Comparison of ENCODE assay signal across 22 cellular contexts in the genomic region with DNA sequence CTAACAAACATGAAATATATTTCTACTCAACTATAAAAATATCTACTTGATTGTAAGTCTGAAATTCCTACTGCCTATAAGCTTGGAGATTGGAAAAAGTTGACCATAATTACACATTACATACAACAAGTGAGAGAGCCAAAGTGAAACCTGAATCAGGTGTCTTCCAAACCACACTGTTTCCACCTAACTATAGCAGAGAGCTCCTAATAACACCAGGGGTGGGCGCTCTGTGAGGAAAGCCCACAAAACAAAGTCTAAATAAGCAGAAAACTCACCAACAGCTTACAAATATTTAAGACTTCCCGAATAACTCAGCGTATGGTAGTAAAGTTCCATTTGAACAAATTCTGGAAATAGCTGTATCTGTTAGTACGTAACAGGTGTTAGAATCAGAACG.
DNase-seq lines count a peak whose midpoint lies in the region; ATAC-seq and TF ChIP-seq lines count a peak whose summit lies in the region.
"Had no signal": no experiment of that assay in that cellular context is flagged by ENCODE, and none has a peak within 500 bp of the region (broad histone marks: within the 10 kb centered on the region; RNA-seq: fewer than 3 reads in every experiment).

No MANE protein-coding gene starts in this region.

- H3F3A ChIP-seq in Loucy (ENCODE audit: low read depth), result no peaks in the 10 kb centered on the region
- H3F3A ChIP-seq in PC-9 (ENCODE audit: insufficient read depth, low read depth), result no peaks in the 10 kb centered on the region
- H3F3A ChIP-seq in neural progenitor cell (ENCODE audit: low read depth), result no peaks in the 10 kb centered on the region

- peaks cover 2% of the 10 kb centered on the region for H3K27me3 Mint-ChIP-seq in neural progenitor cell (ENCODE audit: insufficient read depth, low read depth)
- H3K27me3 Mint-ChIP-seq in activated CD8-positive, alpha-beta memory T cell treated with anti-CD3 and anti-CD28 coated beads, Interleukin-2, amount 10 ng/mL, durations not matched to agents 7 days and 5 days, result no peaks in the 10 kb centered on the region
- H3K27me3 Mint-ChIP-seq: CD4-positive, alpha-beta memory T cell had no signal

- POLR2A ChIA-PET in PC-9 (lab: Charles Lee; ENCODE audit: unreplicated experiment), result no interaction called here

- H2AFZ ChIP-seq in Loucy (ENCODE audit: low read length), result no peak overlapping the region
- H2AFZ ChIP-seq in PC-9, result peak overlapping the region; percentile 25; the same call in 1 of the 2 replicates
- H2AFZ ChIP-seq in neural progenitor cell (replicated peaks), result peak overlapping the region; percentile 18

- H3K36me3 ChIP-seq in Loucy (ENCODE audit: insufficient read depth, low read length) (no peaks in the 10 kb centered on the region), PC-9 (ENCODE audit: low read depth) (no peaks in the 10 kb centered on the region), neural progenitor cell (no peaks in the 10 kb centered on the region)
- H3K36me3 ChIP-seq: BE2C; BLaER1 treated with 17β-estradiol and CSF1 and Interleukin-3, amounts not matched to agents 10 nM and 100 nM had no signal

- H3K4me3 Mint-ChIP-seq in neural progenitor cell, result no peak overlapping the region
- H3K4me3 Mint-ChIP-seq in activated CD8-positive, alpha-beta memory T cell treated with anti-CD3 and anti-CD28 coated beads, Interleukin-2, amount 10 ng/mL, durations not matched to agents 7 days and 5 days, result no peak overlapping the region
- H3K4me3 Mint-ChIP-seq: CD4-positive, alpha-beta memory T cell had no signal

- H4K20me1 ChIP-seq in Loucy (ENCODE audit: insufficient read depth, low read length, poor library complexity, severe bottlenecking) (no peaks in the 10 kb centered on the region), PC-9 (ENCODE audit: insufficient read depth) (no peaks in the 10 kb centered on the region), neural progenitor cell (ENCODE audit: low read depth) (no peaks in the 10 kb centered on the region)
- H4K20me1 ChIP-seq: BLaER1 treated with 17β-estradiol and CSF1 and Interleukin-3, amounts not matched to agents 10 nM and 100 nM had no signal

- H3K9ac ChIP-seq in Loucy (ENCODE audit: low read depth, low read length, poor library complexity, severe bottlenecking), result no peak overlapping the region
- no peak overlapping the region for H3K9ac ChIP-seq in neural progenitor cell
- H3K9ac ChIP-seq: BLaER1 treated with 17β-estradiol and CSF1 and Interleukin-3, amounts not matched to agents 10 nM and 100 nM had no signal

- intact Hi-C loops in PC-9 (cut with micrococcal nuclease; ENCODE audit: unreplicated experiment), result no loop called here

- H3K4me1 ChIP-seq in Loucy (ENCODE audit: insufficient read depth, low read length, poor library complexity, severe bottlenecking), result no peaks in the 10 kb centered on the region
- no peaks in the 10 kb centered on the region for H3K4me1 ChIP-seq in PC-9 (replicated peaks; ENCODE audit: insufficient read depth)
- H3K4me1 ChIP-seq in neural progenitor cell, result no peaks in the 10 kb centered on the region
- H3K4me1 ChIP-seq: A549, BE2C had no signal

- H3K79me2 ChIP-seq in Loucy (ENCODE audit: insufficient read depth, low read length) (no peaks in the 10 kb centered on the region), PC-9 (ENCODE audit: low read depth) (no peaks in the 10 kb centered on the region), neural progenitor cell (ENCODE audit: low read depth) (no peaks in the 10 kb centered on the region)

- H3K9me3 Mint-ChIP-seq in neural progenitor cell, result no peaks in the 10 kb centered on the region
- H3K9me3 Mint-ChIP-seq in activated CD8-positive, alpha-beta memory T cell treated with anti-CD3 and anti-CD28 coated beads, Interleukin-2, amount 10 ng/mL, durations not matched to agents 7 days and 5 days (ENCODE audit: low read depth), result no peaks in the 10 kb centered on the region

- H3K27ac ChIP-seq in PC-9 (no peak overlapping the region), neural progenitor cell (no peak overlapping the region)
- H3K27ac ChIP-seq: A549; BLaER1 treated with 17β-estradiol and CSF1 and Interleukin-3, amounts not matched to agents 10 nM and 100 nM had no signal

- no peaks in the 10 kb centered on the region for H3K36me3 Mint-ChIP-seq in neural progenitor cell
- H3K36me3 Mint-ChIP-seq in activated CD8-positive, alpha-beta memory T cell treated with anti-CD3 and anti-CD28 coated beads, Interleukin-2, amount 10 ng/mL, durations not matched to agents 7 days and 5 days, result no peaks in the 10 kb centered on the region
- H3K36me3 Mint-ChIP-seq: CD4-positive, alpha-beta memory T cell had no signal

- no TSS peak for BruUV-seq in PC-9 (replicated peaks; lab: Mats Ljungman, UMichigan)

- DNase-seq in PC-9 (no peak), neural progenitor cell (ENCODE audit: low spot score) (no peak), DMS 273 treated with DMSO at 0.1 percent for 48 hours (lab: John Stamatoyannopoulos, UW) (no peak)
- no peak for DNase-seq in activated CD8-positive, alpha-beta memory T cell treated with anti-CD3 and anti-CD28 coated beads, Interleukin-2, amount 10 ng/mL, durations not matched to agents 7 days and 5 days
- DNase-seq: 8988T; ACHN; AML-193; BE2C; Calu3; CD4-positive, alpha-beta memory T cell; COR-L47; DMS153; DMS79; EL; GDM1; H7; HCEC 1CT had no signal

- H3K9me3 ChIP-seq in Loucy (ENCODE audit: insufficient read depth, low read depth, low read length) (no peaks in the 10 kb centered on the region), PC-9 (ENCODE audit: insufficient read depth, low read depth) (no peaks in the 10 kb centered on the region), neural progenitor cell (ENCODE audit: low read depth) (no peaks in the 10 kb centered on the region)
- H3K9me3 ChIP-seq: A549; BE2C; BLaER1 treated with 17β-estradiol and CSF1 and Interleukin-3, amounts not matched to agents 10 nM and 100 nM had no signal

- H3K27me3 ChIP-seq in Loucy (ENCODE audit: insufficient read depth, low read length, poor library complexity, severe bottlenecking), result no peaks in the 10 kb centered on the region
- no peaks in the 10 kb centered on the region for H3K27me3 ChIP-seq in PC-9 (ENCODE audit: insufficient read depth, low read depth)
- no peaks in the 10 kb centered on the region for H3K27me3 ChIP-seq in neural progenitor cell
- H3K27me3 ChIP-seq: BLaER1 treated with 17β-estradiol and CSF1 and Interleukin-3, amounts not matched to agents 10 nM and 100 nM had no signal

- peaks cover 5% of the 10 kb centered on the region for H3K4me1 Mint-ChIP-seq in neural progenitor cell
- H3K4me1 Mint-ChIP-seq in activated CD8-positive, alpha-beta memory T cell treated with anti-CD3 and anti-CD28 coated beads, Interleukin-2, amount 10 ng/mL, durations not matched to agents 7 days and 5 days, result peaks cover 7% of the 10 kb centered on the region

- H3K27ac Mint-ChIP-seq in neural progenitor cell, result no peak overlapping the region
- H3K27ac Mint-ChIP-seq in activated CD8-positive, alpha-beta memory T cell treated with anti-CD3 and anti-CD28 coated beads, Interleukin-2, amount 10 ng/mL, durations not matched to agents 7 days and 5 days, result no peak overlapping the region

- H3K4me2 ChIP-seq in Loucy (ENCODE audit: low read depth, low read length, poor library complexity, severe bottlenecking) (no peak overlapping the region), PC-9 (no peak overlapping the region), neural progenitor cell (no peak overlapping the region)
- H3K4me2 ChIP-seq: A549; BLaER1 treated with 17β-estradiol and CSF1 and Interleukin-3, amounts not matched to agents 10 nM and 100 nM had no signal

- CTCF ChIA-PET in PC-9 (lab: Charles Lee), result no interaction called here
- CTCF ChIA-PET in activated CD8-positive, alpha-beta memory T cell treated with anti-CD3 and anti-CD28 coated beads, Interleukin-2, amount 10 ng/mL, durations not matched to agents 7 days and 5 days (lab: Charles Lee), result no interaction called here

- H3K4me3 ChIP-seq in Loucy (ENCODE audit: low read length, poor library complexity, severe bottlenecking) (no peak overlapping the region), PC-9 (no peak overlapping the region), neural progenitor cell (no peak overlapping the region)
- H3K4me3 ChIP-seq: A549; BLaER1 treated with 17β-estradiol and CSF1 and Interleukin-3, amounts not matched to agents 10 nM and 100 nM had no signal

- ATAC-seq in GM18511 (IDR thresholded peaks at IDR 0.05; ENCODE audit: unreplicated experiment) (peak; percentile 48), GM21825 (IDR thresholded peaks at IDR 0.05; ENCODE audit: unreplicated experiment) (no peak)
- ATAC-seq in activated CD8-positive, alpha-beta memory T cell treated with anti-CD3 and anti-CD28 coated beads, Interleukin-2, amount 10 ng/mL, durations not matched to agents 7 days and 5 days, result no peak
- ATAC-seq: A549 had no signal

- no peaks in the 10 kb centered on the region for H3K9me2 ChIP-seq in Loucy (replicated peaks; ENCODE audit: low read depth, low read length)
- 0 out of 2 replicates have a peak, but pooled peaks cover 4% of the 10 kb centered on the region for H3K9me2 ChIP-seq in PC-9 (ENCODE audit: insufficient read depth)

- TF ChIP-seq CTCF in Loucy (conservative IDR thresholded peaks at IDR 0.05; ENCODE audit: low read length) (peak; percentile 21; the same call in 1 of the 2 replicates), PC-9 (conservative IDR thresholded peaks at IDR 0.05) (no peak), neural progenitor cell (IDR thresholded peaks at IDR 0.05) (no peak)
